ENCODE assay signal across 8 cellular contexts in the genomic region with DNA sequence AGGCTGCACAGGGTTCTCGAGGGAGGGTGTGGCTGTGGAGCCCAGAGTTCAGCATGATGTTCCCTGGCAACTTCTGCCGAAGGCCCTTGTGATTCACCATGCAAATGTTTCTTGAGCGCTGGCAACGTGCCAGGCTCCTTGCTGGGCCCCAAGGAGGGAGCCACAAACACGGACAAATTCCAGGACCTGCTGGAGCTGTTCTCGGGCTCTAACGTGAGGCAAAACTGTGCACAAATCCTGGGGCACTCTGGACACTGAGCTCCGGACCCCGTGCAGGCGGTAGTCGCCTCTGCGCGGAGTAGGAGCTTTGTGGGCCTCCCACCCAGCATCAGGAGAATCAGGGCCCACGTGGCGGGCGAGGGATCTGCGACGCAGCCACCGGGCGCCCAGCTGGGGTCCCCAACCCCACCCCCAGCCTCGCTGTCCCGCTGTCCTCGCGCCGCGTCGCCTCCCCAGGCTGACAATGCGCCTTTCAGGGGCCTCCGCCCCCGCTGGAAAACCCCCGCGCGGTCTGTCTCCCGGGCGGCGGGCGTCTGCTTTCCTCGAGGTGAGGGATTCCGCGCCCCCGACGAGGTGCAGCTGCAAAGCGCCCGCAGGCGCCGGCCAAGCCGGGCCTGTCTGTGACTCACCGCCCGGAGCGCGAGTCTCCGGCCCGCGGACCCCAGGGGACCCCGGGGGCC. TPM values are rescaled to one million over a fixed set of nuclear protein-coding genes. Genes with fewer than 3 reads are reported as not detected.
DNase-seq lines count a peak whose midpoint lies in the region; ATAC-seq, FAIRE-seq and TF ChIP-seq lines count a peak whose summit lies in the region.

No MANE protein-coding gene starts in this region.

- peak overlapping the region; percentile 65 for H3K9ac ChIP-seq in GM23248

- peaks cover 64% of the 10 kb centered on the region for H3F3A ChIP-seq in GM23248 (ENCODE audit: insufficient read depth)

- no peaks in the 10 kb centered on the region for H3K9me3 ChIP-seq in GM23248 (ENCODE audit: low read depth)

- peak overlapping the region; percentile 60 for H3K4me2 ChIP-seq in GM23248 (ENCODE audit: unreplicated experiment)

- ATAC-seq in GM19467 (IDR thresholded peaks at IDR 0.05; ENCODE audit: unreplicated experiment) (no peak), HG03135 (IDR thresholded peaks at IDR 0.05; ENCODE audit: unreplicated experiment) (no peak)

- in situ Hi-C loops in GM23248 (cut with MboI): no loop called here

- no peaks in the 10 kb centered on the region for H3K79me2 ChIP-seq in GM23248 (ENCODE audit: insufficient read depth)

- peak overlapping the region; percentile 15 for H2AFZ ChIP-seq in GM23248

- H3K4me1 ChIP-seq in GM23248 (ENCODE audit: insufficient read depth): peaks cover 75% of the 10 kb centered on the region

- WGBS in GM23248 (ENCODE audit: low coverage in 1 of 2, low lambda C conversion rate in 2 of 2, missing lambda C conversion rate in 2 of 2), 2 experiments: 9 to 16% methylated on average over 33 to 37 of the region's 55 CpGs

- peak overlapping the region; percentile 90 for H3K27ac ChIP-seq in GM23248

- no peaks in the 10 kb centered on the region for H3K36me3 ChIP-seq in GM23248 (ENCODE audit: low read depth)

- no peaks in the 10 kb centered on the region for H3K9me2 ChIP-seq in GM23248 (ENCODE audit: insufficient read depth)

- FAIRE-seq in RCC 7860 (lab: Jason Lieb, UNC): no peak

- DNase-seq in GM23248 (peak; percentile 96), RCC 7860 (ENCODE audit: low spot score) (peak; percentile 74), fibroblast of the aortic adventitia (ENCODE audit: low read depth) (peak; percentile 86), retina (peak; percentile 43), NOMO-1 treated with dmso at 0.1 percent for 144 hours (lab: John Stamatoyannopoulos, UW; ENCODE audit: unreplicated experiment) (no peak), cerebellar nuclear complex (lab: John Stamatoyannopoulos, UW) (no peak)

- H3K4me3 ChIP-seq in GM23248 (peak overlapping the region; percentile 25), fibroblast of the aortic adventitia (ENCODE audit: low read depth, low read length) (no peak overlapping the region)

- H4K20me1 ChIP-seq in GM23248 (ENCODE audit: insufficient read depth): no peaks in the 10 kb centered on the region

- H3K27me3 ChIP-seq in GM23248 (replicated peaks; ENCODE audit: insufficient read depth): no peaks in the 10 kb centered on the region

- no peak for TF ChIP-seq CTCF in fibroblast of the aortic adventitia (IDR thresholded peaks at IDR 0.05; ENCODE audit: insufficient read depth, low read length)

RNA-seq across cellular contexts. Expression of a gene that starts 31.7 kb away (rescaled TPM):
- 31.5 and 31.6 TPM in 2 replicates for total RNA-seq in GM23248 (2014; rRNA removed; shearing (Covaris generic))
- polyA plus RNA-seq in GM23248 (2016; fragmentation: Nextera tagmentation; extraction: Ambion mirVana): 21.6 and 24.0 TPM in 2 replicates
- 1.8 and 10.0 TPM in 2 replicates for total RNA-seq in fibroblast of the aortic adventitia (ENCODE audit: low replicate concordance)

RNA-seq across cellular contexts. Expression of a gene that starts 40.9 kb away (rescaled TPM):
- total RNA-seq in GM23248 (2014; rRNA removed; shearing (Covaris generic)): not detected in 2 replicates
- polyA plus RNA-seq in GM23248 (2016; fragmentation: Nextera tagmentation; extraction: Ambion mirVana): not detected in 2 replicates
- 0.36 TPM in 1 of 2 replicates, not detected in the other for total RNA-seq in fibroblast of the aortic adventitia (ENCODE audit: low replicate concordance)

Comparison
In these comparisons a context has a peak if more than half of its experiments do, and no peak if none do; other contexts are left out.
1. DNase-seq: peak in GM23248 (single experiment), RCC 7860 (single experiment), fibroblast of the aortic adventitia (single experiment) and retina (single experiment); none in NOMO-1 treated with dmso at 0.1 percent for 144 hours (single experiment) and cerebellar nuclear complex (0 of 2).